1 cellular context compared by ENCODE assay signal in the genomic region with DNA sequence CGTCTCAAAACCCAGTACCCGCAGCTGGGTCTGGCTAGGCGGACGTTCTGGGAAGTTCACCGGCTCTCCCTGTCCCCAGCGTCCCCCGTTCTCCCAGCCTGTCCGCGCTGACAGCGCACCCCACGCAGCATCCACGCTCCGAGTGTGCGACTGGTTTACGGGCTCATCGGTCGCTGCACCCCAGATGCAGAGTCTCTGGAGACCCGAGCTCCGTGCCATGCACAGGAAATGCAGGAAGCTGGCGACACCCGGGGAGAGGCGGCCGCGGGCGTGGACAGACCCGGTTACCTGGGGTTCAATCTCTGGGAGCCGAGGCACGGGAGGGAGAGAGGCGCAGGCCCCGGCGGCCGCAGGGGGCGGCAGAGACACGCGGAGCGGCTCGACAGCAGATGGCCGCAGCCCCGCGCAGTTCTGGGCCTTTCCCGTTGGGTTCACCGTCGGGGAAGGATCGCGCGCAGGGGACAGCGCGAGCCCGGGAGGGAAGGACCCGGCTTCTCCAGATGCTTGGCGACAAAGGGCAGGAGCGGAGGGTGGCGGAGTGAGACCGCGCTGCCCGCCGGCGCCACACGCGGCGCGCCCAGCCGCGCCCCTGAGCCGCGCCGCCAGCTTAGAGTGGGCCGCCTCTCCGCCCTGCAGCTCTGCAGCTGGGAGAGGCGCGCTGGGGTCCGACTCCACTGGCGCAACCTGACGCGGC.
TF ChIP-seq lines count a peak whose summit lies in the region.

No MANE protein-coding gene starts in this region.

TF ChIP-seq in GM12878, 131 proteins besides CTCF, POLR2A, EP300 and RAD21:
- TF ChIP-seq, protein P1, sequence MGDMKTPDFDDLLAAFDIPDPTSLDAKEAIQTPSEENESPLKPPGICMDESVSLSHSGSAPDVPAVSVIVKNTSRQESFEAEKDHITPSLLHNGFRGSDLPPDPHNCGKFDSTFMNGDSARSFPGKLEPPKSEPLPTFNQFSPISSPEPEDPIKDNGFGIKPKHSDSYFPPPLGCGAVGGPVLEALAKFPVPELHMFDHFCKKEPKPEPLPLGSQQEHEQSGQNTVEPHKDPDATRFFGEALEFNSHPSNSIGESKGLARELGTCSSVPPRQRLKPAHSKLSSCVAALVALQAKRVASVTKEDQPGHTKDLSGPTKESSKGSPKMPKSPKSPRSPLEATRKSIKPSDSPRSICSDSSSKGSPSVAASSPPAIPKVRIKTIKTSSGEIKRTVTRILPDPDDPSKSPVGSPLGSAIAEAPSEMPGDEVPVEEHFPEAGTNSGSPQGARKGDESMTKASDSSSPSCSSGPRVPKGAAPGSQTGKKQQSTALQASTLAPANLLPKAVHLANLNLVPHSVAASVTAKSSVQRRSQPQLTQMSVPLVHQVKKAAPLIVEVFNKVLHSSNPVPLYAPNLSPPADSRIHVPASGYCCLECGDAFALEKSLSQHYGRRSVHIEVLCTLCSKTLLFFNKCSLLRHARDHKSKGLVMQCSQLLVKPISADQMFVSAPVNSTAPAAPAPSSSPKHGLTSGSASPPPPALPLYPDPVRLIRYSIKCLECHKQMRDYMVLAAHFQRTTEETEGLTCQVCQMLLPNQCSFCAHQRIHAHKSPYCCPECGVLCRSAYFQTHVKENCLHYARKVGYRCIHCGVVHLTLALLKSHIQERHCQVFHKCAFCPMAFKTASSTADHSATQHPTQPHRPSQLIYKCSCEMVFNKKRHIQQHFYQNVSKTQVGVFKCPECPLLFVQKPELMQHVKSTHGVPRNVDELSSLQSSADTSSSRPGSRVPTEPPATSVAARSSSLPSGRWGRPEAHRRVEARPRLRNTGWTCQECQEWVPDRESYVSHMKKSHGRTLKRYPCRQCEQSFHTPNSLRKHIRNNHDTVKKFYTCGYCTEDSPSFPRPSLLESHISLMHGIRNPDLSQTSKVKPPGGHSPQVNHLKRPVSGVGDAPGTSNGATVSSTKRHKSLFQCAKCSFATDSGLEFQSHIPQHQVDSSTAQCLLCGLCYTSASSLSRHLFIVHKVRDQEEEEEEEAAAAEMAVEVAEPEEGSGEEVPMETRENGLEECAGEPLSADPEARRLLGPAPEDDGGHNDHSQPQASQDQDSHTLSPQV (IDR thresholded peaks at IDR 0.05): peak; percentile 64; the same call in 1 of the 2 replicates
- TF ChIP-seq EGR1 (IDR thresholded peaks at IDR 0.05; ENCODE audit: borderline replicate concordance in 1 of 2, low read depth in 2 of 2, low read length in 2 of 2) (0 out of 3 replicates have a peak, but pooled peaks of 1 of the 2 experiments have one; percentile 5), TCF7 (IDR thresholded peaks at IDR 0.05; ENCODE audit: borderline replicate concordance) (no peak), SMARCA5 (IDR thresholded peaks at IDR 0.05) (peak; percentile 98), SUPT20H (IDR thresholded peaks at IDR 0.05; ENCODE audit: borderline replicate concordance, control insufficient read depth, low read depth, low read length) (no peak), IKZF2 (IDR thresholded peaks at IDR 0.05) (0 out of 4 replicates have a peak, but pooled peaks have one; percentile 17 to 28), ZNF217 (IDR thresholded peaks at IDR 0.05) (peak; percentile 59; the same call in 1 of the 2 replicates), ZNF207 (IDR thresholded peaks at IDR 0.05; ENCODE audit: borderline replicate concordance) (peak; percentile 74), FOS (IDR thresholded peaks at IDR 0.05; ENCODE audit: borderline replicate concordance, extremely low read depth, insufficient read length) (no peak), CREM (IDR thresholded peaks at IDR 0.05; ENCODE audit: low read depth) (0 out of 2 replicates have a peak, but pooled peaks have one; percentile 30), YY1 (IDR thresholded peaks at IDR 0.05; ENCODE audit: low read depth, low read length) (peak; percentile 88), BHLHE40 (IDR thresholded peaks at IDR 0.05; ENCODE audit: borderline replicate concordance in 1 of 2, low read depth in 2 of 2, low read length in 1 of 2) (peak; percentile 74 to 88; a peak in 3 of 4 replicates), TCF3 (IDR thresholded peaks at IDR 0.05; ENCODE audit: borderline replicate concordance, insufficient read depth, low read depth, low read length) (peak; percentile 65; the same call in 1 of the 2 replicates), RELA (IDR thresholded peaks at IDR 0.05; ENCODE audit: borderline replicate concordance, partially characterized antibody) (peak; percentile 17), SUZ12 (IDR thresholded peaks at IDR 0.05; ENCODE audit: unreplicated experiment) (no peak), MYC (IDR thresholded peaks at IDR 0.05; ENCODE audit: insufficient read depth, insufficient read length, insufficient replicate concordance, low read length, severe bottlenecking) (peak; percentile 44), SREBF2 (IDR thresholded peaks at IDR 0.05; ENCODE audit: low read length) (no peak), BACH1 (IDR thresholded peaks at IDR 0.05; ENCODE audit: borderline replicate concordance) (peak; percentile 36; the same call in 1 of the 2 replicates), SMC3 (IDR thresholded peaks at IDR 0.05; ENCODE audit: borderline replicate concordance, low read length) (peak; percentile 28; the same call in 1 of the 2 replicates), RUNX3 (IDR thresholded peaks at IDR 0.05; ENCODE audit: low read length) (peak; percentile 45; the same call in 1 of the 2 replicates), RB1 (IDR thresholded peaks at IDR 0.05; ENCODE audit: borderline replicate concordance) (0 out of 2 replicates have a peak, but pooled peaks have one; percentile 15), SP1 (IDR thresholded peaks at IDR 0.05; ENCODE audit: low read depth, low read length) (no peak), GATAD2B (conservative IDR thresholded peaks at IDR 0.05; ENCODE audit: low read depth) (peak; percentile 68), CHD4 (IDR thresholded peaks at IDR 0.05) (no peak), EED (IDR thresholded peaks at IDR 0.05; ENCODE audit: low read depth) (peak; percentile 66), MTA2 (IDR thresholded peaks at IDR 0.05; ENCODE audit: low read depth) (no peak), DPF2 (IDR thresholded peaks at IDR 0.05) (peak; percentile 69), TCF12 (IDR thresholded peaks at IDR 0.05; ENCODE audit: low read depth, low read length) (peak; percentile 64; the same call in 1 of the 2 replicates), IKZF1 (conservative IDR thresholded peaks at IDR 0.05) (peak; percentile 98), ZZZ3 (IDR thresholded peaks at IDR 0.05; ENCODE audit: control insufficient read depth, insufficient read length, low read depth) (no peak), NBN (IDR thresholded peaks at IDR 0.05) (no peak), CREB1 (IDR thresholded peaks at IDR 0.05; ENCODE audit: low read depth) (0 out of 2 replicates have a peak, but pooled peaks have one; percentile 32), ZNF24 (IDR thresholded peaks at IDR 0.05) (no peak), NRF1 (conservative IDR thresholded peaks at IDR 0.05; ENCODE audit: low read depth, low read length) (no peak), RFX5 (IDR thresholded peaks at IDR 0.05; ENCODE audit: low read depth, low read length) (no peak), NFIC (IDR thresholded peaks at IDR 0.05; ENCODE audit: low read depth, low read length) (no peak), HDAC2 (IDR thresholded peaks at IDR 0.05) (no peak), MXI1 (IDR thresholded peaks at IDR 0.05; ENCODE audit: low read depth, low read length) (peak; percentile 32; the same call in 1 of the 2 replicates), HDAC6 (IDR thresholded peaks at IDR 0.05; ENCODE audit: unreplicated experiment) (peak; percentile 59), LARP7 (IDR thresholded peaks at IDR 0.05) (peak; percentile 91), NR2F1 (conservative IDR thresholded peaks at IDR 0.05) (peak; percentile 27; the same call in 1 of the 2 replicates), ETV6 (conservative IDR thresholded peaks at IDR 0.05 in 1 of 2, IDR thresholded peaks at IDR 0.05 in 1 of 2; ENCODE audit: borderline replicate concordance in 1 of 2, low read depth in 1 of 2) (no peak)
- TF ChIP-seq, protein P2, sequence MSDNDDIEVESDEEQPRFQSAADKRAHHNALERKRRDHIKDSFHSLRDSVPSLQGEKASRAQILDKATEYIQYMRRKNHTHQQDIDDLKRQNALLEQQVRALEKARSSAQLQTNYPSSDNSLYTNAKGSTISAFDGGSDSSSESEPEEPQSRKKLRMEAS (IDR thresholded peaks at IDR 0.05; ENCODE audit: low read depth, low read length): 0 out of 2 replicates have a peak, but pooled peaks have one; percentile 38
- TF ChIP-seq, protein P3, sequence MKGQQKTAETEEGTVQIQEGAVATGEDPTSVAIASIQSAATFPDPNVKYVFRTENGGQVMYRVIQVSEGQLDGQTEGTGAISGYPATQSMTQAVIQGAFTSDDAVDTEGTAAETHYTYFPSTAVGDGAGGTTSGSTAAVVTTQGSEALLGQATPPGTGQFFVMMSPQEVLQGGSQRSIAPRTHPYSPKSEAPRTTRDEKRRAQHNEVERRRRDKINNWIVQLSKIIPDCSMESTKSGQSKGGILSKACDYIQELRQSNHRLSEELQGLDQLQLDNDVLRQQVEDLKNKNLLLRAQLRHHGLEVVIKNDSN (IDR thresholded peaks at IDR 0.05; ENCODE audit: borderline replicate concordance, extremely low read length, insufficient read depth, low read depth, low read length): no peak
- TF ChIP-seq, protein P4, sequence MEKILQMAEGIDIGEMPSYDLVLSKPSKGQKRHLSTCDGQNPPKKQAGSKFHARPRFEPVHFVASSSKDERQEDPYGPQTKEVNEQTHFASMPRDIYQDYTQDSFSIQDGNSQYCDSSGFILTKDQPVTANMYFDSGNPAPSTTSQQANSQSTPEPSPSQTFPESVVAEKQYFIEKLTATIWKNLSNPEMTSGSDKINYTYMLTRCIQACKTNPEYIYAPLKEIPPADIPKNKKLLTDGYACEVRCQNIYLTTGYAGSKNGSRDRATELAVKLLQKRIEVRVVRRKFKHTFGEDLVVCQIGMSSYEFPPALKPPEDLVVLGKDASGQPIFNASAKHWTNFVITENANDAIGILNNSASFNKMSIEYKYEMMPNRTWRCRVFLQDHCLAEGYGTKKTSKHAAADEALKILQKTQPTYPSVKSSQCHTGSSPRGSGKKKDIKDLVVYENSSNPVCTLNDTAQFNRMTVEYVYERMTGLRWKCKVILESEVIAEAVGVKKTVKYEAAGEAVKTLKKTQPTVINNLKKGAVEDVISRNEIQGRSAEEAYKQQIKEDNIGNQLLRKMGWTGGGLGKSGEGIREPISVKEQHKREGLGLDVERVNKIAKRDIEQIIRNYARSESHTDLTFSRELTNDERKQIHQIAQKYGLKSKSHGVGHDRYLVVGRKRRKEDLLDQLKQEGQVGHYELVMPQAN (conservative IDR thresholded peaks at IDR 0.05): peak; percentile 79
